In genomic region chr12:32821293-32822089, GRCh38 we compare ENCODE assay signal across 19 cellular contexts.
DNase-seq lines count a peak whose midpoint lies in the region; ATAC-seq and TF ChIP-seq lines count a peak whose summit lies in the region.
"Had no signal": no experiment of that assay in that cellular context is flagged by ENCODE, and none has a peak within 500 bp of the region (broad histone marks: within the 10 kb centered on the region; RNA-seq: fewer than 3 reads in every experiment).

No MANE protein-coding gene starts in this region.

- no peak overlapping the region for H3K27ac ChIP-seq in foreskin keratinocyte

- H3K36me3 ChIP-seq in Caco-2 (ENCODE audit: control insufficient read depth, insufficient read depth, low read length) = peaks cover 3% of the 10 kb centered on the region; the same call in 1 of the 2 replicates

- H3K9me3 ChIP-seq in Caco-2 = no peaks in the 10 kb centered on the region

- intact Hi-C loops in Caco-2 (cut with micrococcal nuclease; ENCODE audit: unreplicated experiment) = no loop called here

- H3K27me3 Mint-ChIP-seq in Caco-2 (ENCODE audit: insufficient read depth, unreplicated experiment) = no peaks in the 10 kb centered on the region
- H3K27me3 Mint-ChIP-seq: activated CD8-positive, alpha-beta memory T cell treated with anti-CD3 and anti-CD28 coated beads, Interleukin-2, amount 10 ng/mL, durations not matched to agents 7 days and 5 days; stimulated activated naive CD8-positive, alpha-beta T cell treated with anti-CD3 and anti-CD28 coated beads, Interleukin-15, amount 100 ng/mL, for 72 hours had no signal

- DNase-seq in OCI-M1 (lab: John Stamatoyannopoulos, UW) = peak; percentile 8
- peak; percentile 40 to 64 for DNase-seq in foreskin keratinocyte
- DNase-seq in myocyte (ENCODE audit: low read depth) = peak; percentile 80
- no peak for DNase-seq in DMS153 (lab: John Stamatoyannopoulos, UW)
- no peak for DNase-seq in Caco-2
- no peak for DNase-seq in stimulated activated CD4-positive, alpha-beta T cell treated with anti-CD3 and anti-CD28 coated beads, Interleukin-4, amount 100 ng/mL, for 24 hours
- DNase-seq in KBM-7 = no peak
- DNase-seq: activated CD8-positive, alpha-beta memory T cell treated with anti-CD3 and anti-CD28 coated beads, Interleukin-2, amount 10 ng/mL, durations not matched to agents 7 days and 5 days; activated gamma-delta T cell treated with Interleukin-2 at 50 U/mL for 16 hours; dermis blood vessel endothelial cell; glutamatergic neuron; IMR-90; NCI-H1048; NCI-H526; stimulated activated naive CD8-positive, alpha-beta T cell treated with anti-CD3 and anti-CD28 coated beads, Interleukin-15, amount 100 ng/mL, for 72 hours; T1000 had no signal

- H3K4me3 ChIP-seq in Caco-2 (ENCODE audit: low read depth, low read length) = no peak overlapping the region

- ATAC-seq in GM18867 (IDR thresholded peaks at IDR 0.05; ENCODE audit: unreplicated experiment) (peak; percentile 40), foreskin keratinocyte (peak; percentile 41)
- ATAC-seq: activated CD4-positive, CD25-positive, alpha-beta regulatory T cell treated with anti-CD3 and anti-CD28 coated beads, Interleukin-2, amount 50 U/mL, for 24 hours; activated CD8-positive, alpha-beta memory T cell treated with anti-CD3 and anti-CD28 coated beads, Interleukin-2, amount 10 ng/mL, durations not matched to agents 7 days and 5 days; esophagus mucosa; stimulated activated naive CD8-positive, alpha-beta T cell treated with anti-CD3 and anti-CD28 coated beads, Interleukin-15, amount 100 ng/mL, for 72 hours had no signal

- POLR2A ChIA-PET in Caco-2 (lab: Charles Lee) = no interaction called here

- BruUV-seq in Caco-2 (replicated peaks; lab: Mats Ljungman, UMichigan) = no TSS peak

- H3K36me3 Mint-ChIP-seq in Caco-2 (ENCODE audit: insufficient read depth, unreplicated experiment) = peaks cover 100% of the 10 kb centered on the region
- H3K36me3 Mint-ChIP-seq: activated CD8-positive, alpha-beta memory T cell treated with anti-CD3 and anti-CD28 coated beads, Interleukin-2, amount 10 ng/mL, durations not matched to agents 7 days and 5 days had no signal

- H3K4me3 Mint-ChIP-seq in Caco-2 (ENCODE audit: unreplicated experiment) = no peak overlapping the region
- H3K4me3 Mint-ChIP-seq: activated CD8-positive, alpha-beta memory T cell treated with anti-CD3 and anti-CD28 coated beads, Interleukin-2, amount 10 ng/mL, durations not matched to agents 7 days and 5 days; stimulated activated naive CD8-positive, alpha-beta T cell treated with anti-CD3 and anti-CD28 coated beads, Interleukin-15, amount 100 ng/mL, for 72 hours had no signal

- peaks cover 23% of the 10 kb centered on the region for H3K4me1 Mint-ChIP-seq in Caco-2 (ENCODE audit: low read depth, unreplicated experiment)
- H3K4me1 Mint-ChIP-seq: activated CD8-positive, alpha-beta memory T cell treated with anti-CD3 and anti-CD28 coated beads, Interleukin-2, amount 10 ng/mL, durations not matched to agents 7 days and 5 days; stimulated activated naive CD8-positive, alpha-beta T cell treated with anti-CD3 and anti-CD28 coated beads, Interleukin-15, amount 100 ng/mL, for 72 hours had no signal

- CTCF ChIA-PET in Caco-2 (lab: Charles Lee) = no interaction called here

- no peaks in the 10 kb centered on the region for H3K9me3 Mint-ChIP-seq in Caco-2 (ENCODE audit: unreplicated experiment)
- H3K9me3 Mint-ChIP-seq: stimulated activated naive CD8-positive, alpha-beta T cell treated with anti-CD3 and anti-CD28 coated beads, Interleukin-15, amount 100 ng/mL, for 72 hours had no signal

- H3K27me3 ChIP-seq in foreskin keratinocyte = no peaks in the 10 kb centered on the region
- H3K27me3 ChIP-seq in Caco-2 (replicated peaks; ENCODE audit: control insufficient read depth, insufficient read depth, low read length) = no peaks in the 10 kb centered on the region

- in situ Hi-C loops in KBM-7 (cut with MboI; ENCODE audit: low pct_unique_long_range_greater_than_20kb, low sequenced_read_pairs) = no loop called here

- H3K27ac Mint-ChIP-seq in Caco-2 (ENCODE audit: unreplicated experiment) = no peak overlapping the region
- H3K27ac Mint-ChIP-seq: activated CD8-positive, alpha-beta memory T cell treated with anti-CD3 and anti-CD28 coated beads, Interleukin-2, amount 10 ng/mL, durations not matched to agents 7 days and 5 days; stimulated activated naive CD8-positive, alpha-beta T cell treated with anti-CD3 and anti-CD28 coated beads, Interleukin-15, amount 100 ng/mL, for 72 hours had no signal

- TF ChIP-seq CTCF in foreskin keratinocyte (conservative IDR thresholded peaks at IDR 0.05) (no peak), Caco-2 (IDR thresholded peaks at IDR 0.05; ENCODE audit: insufficient read depth in 1 of 2, low read depth in 1 of 2, low read length in 1 of 2, severe bottlenecking in 1 of 2, unreplicated experiment in 1 of 2) (no peak)

- peaks cover 6% of the 10 kb centered on the region for H3K4me1 ChIP-seq in foreskin keratinocyte
- 0 out of 2 replicates have a peak, but pooled peaks cover under 1% of the 10 kb centered on the region for H3K4me1 ChIP-seq in Caco-2

Comparison
In these comparisons a context has a peak if more than half of its experiments do, and no peak if none do; other contexts are left out.
1. DNase-seq: peak in OCI-M1 (single experiment), foreskin keratinocyte (2 of 2) and myocyte (single experiment); none in DMS153 (single experiment), Caco-2 (0 of 2), stimulated activated CD4-positive, alpha-beta T cell treated with anti-CD3 and anti-CD28 coated beads, Interleukin-4, amount 100 ng/mL, for 24 hours (single experiment) and KBM-7 (single experiment).